ENCODE assay signal across 7 cellular contexts in the genomic region with DNA sequence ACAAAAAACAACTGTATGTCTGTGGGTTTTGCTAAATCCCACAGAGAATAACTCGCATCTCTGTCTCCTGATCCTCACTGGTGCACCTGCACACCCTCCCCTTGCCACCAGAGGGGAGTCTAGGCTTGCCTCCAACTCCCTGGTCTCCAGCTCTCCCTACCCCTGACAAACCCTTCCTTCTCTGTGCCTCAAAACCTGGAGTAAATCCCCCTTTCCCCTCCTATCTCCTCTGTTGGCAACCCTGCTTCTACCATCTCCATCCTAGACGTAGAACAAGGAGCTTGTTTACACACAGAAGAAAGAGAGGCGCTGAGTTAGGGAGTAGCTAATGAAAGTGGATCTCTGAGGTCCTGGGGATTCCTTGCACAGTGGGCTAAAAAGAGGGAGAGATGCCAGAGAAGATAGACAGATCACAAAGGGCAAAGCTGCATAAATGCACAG. TPM values are rescaled to one million over a fixed set of nuclear protein-coding genes. Genes with fewer than 3 reads are reported as not detected.
DNase-seq lines count a peak whose midpoint lies in the region; ATAC-seq and TF ChIP-seq lines count a peak whose summit lies in the region.

No MANE protein-coding gene starts in this region.

- TF ChIP-seq POLR2A in suprapubic skin (IDR thresholded peaks at IDR 0.05): no peak

- 31 to 42% methylated on average over 1 to 2 of the region's 3 CpGs for WGBS in mesodermal cell (ENCODE audit: insufficient coverage in 2 of 2), 2 experiments
- WGBS in suprapubic skin: 35% methylated on average over 3 of the region's 3 CpGs

- H3K36me3 ChIP-seq in mesodermal cell (ENCODE audit: control insufficient read depth, insufficient read depth, low read length) (no peaks in the 10 kb centered on the region), suprapubic skin (no peaks in the 10 kb centered on the region)

- H3K4me3 ChIP-seq in GM12864 (ENCODE audit: low read depth, low read length): no peak overlapping the region
- H3K4me3 ChIP-seq in mesodermal cell (ENCODE audit: extremely low read depth, insufficient read depth, low read length, poor library complexity, severe bottlenecking): no peak overlapping the region
- H3K4me3 ChIP-seq in suprapubic skin: no peak overlapping the region

- TF ChIP-seq CTCF in GM12864 (IDR thresholded peaks at IDR 0.05; ENCODE audit: low read depth, low read length, missing control alignments) (peak; percentile 99), suprapubic skin (IDR thresholded peaks at IDR 0.05) (peak; percentile 86 to 88)

- peak; percentile 56 for ATAC-seq in HG03135 (IDR thresholded peaks at IDR 0.05; ENCODE audit: unreplicated experiment)

- H3K9me3 ChIP-seq in mesodermal cell (ENCODE audit: control insufficient read depth, low read length) (no peaks in the 10 kb centered on the region), suprapubic skin (no peaks in the 10 kb centered on the region)

- DNase-seq in GM12864 (ENCODE audit: low read depth): no peak
- DNase-seq in NCI-H526 (lab: John Stamatoyannopoulos, UW): peak; percentile 44 to 83
- peak; percentile 75 for DNase-seq in activated CD4-positive, alpha-beta T cell treated with anti-CD3 and anti-CD28 coated beads for 48 hours
- peak; percentile 46 for DNase-seq in effector CD8-positive, alpha-beta T cell (lab: John Stamatoyannopoulos, UW)
- DNase-seq in suprapubic skin (ENCODE audit: low spot score in 2 of 2): no peak

- H3K27ac ChIP-seq in mesodermal cell (ENCODE audit: low read depth, low read length, severe bottlenecking) (peak overlapping the region; percentile 53), suprapubic skin (no peak overlapping the region)

- no peaks in the 10 kb centered on the region for H3K27me3 ChIP-seq in suprapubic skin

- H3K4me1 ChIP-seq in mesodermal cell (ENCODE audit: control insufficient read depth, insufficient read depth, low read length, poor library complexity, severe bottlenecking) (peaks cover 4% of the 10 kb centered on the region), suprapubic skin (peaks cover 18% of the 10 kb centered on the region)

- no peak for TF ChIP-seq EP300 in suprapubic skin (IDR thresholded peaks at IDR 0.05)

RNA-seq across cellular contexts. Expression of a gene that starts 6.0 kb away (rescaled TPM):
- polyA plus RNA-seq in mesodermal cell (2013, experiment 1 of 2): 1.6 TPM
- 1.2 TPM for polyA plus RNA-seq in mesodermal cell (2013, experiment 2 of 2)
- total RNA-seq in suprapubic skin: 1 to 10 TPM; 2.6 to 6.2 (median 3.6) TPM

RNA-seq across cellular contexts. Expression of a gene that starts 13.3 kb away (rescaled TPM):
- 30.4 TPM for polyA plus RNA-seq in mesodermal cell (2013, experiment 1 of 2)
- 28.5 TPM for polyA plus RNA-seq in mesodermal cell (2013, experiment 2 of 2)
- 1 to 10 TPM; 4.5 to 7.1 (median 5.4) TPM for total RNA-seq in suprapubic skin

RNA-seq across cellular contexts. Expression of a gene that starts 13.6 kb away (rescaled TPM):
- 91.7 TPM for polyA plus RNA-seq in mesodermal cell (2013, experiment 1 of 2)
- 72.9 TPM for polyA plus RNA-seq in mesodermal cell (2013, experiment 2 of 2)
- total RNA-seq in suprapubic skin: 10 to 100 TPM; 31.7 to 59.3 (median 48.9) TPM

RNA-seq across cellular contexts. Expression of a gene that starts 16.0 kb away (rescaled TPM):
- 141 TPM for polyA plus RNA-seq in mesodermal cell (2013, experiment 1 of 2)
- 121 TPM for polyA plus RNA-seq in mesodermal cell (2013, experiment 2 of 2)
- total RNA-seq in suprapubic skin: 100 to 1,000 TPM; 346 to 682 (median 537) TPM

RNA-seq across cellular contexts. Expression of a gene that starts 25.8 kb away (rescaled TPM):
- polyA plus RNA-seq in mesodermal cell (2013, experiment 1 of 2): 16.4 TPM
- polyA plus RNA-seq in mesodermal cell (2013, experiment 2 of 2): 13.6 TPM
- 10 to 100 TPM; 19.7 to 69.0 (median 35.8) TPM for total RNA-seq in suprapubic skin

Comparison
In these comparisons a context has a peak if more than half of its experiments do, and no peak if none do; other contexts are left out.
1. DNase-seq: peak in NCI-H526 (2 of 2), activated CD4-positive, alpha-beta T cell treated with anti-CD3 and anti-CD28 coated beads for 48 hours (single experiment) and effector CD8-positive, alpha-beta T cell (single experiment); none in GM12864 (single experiment) and suprapubic skin (0 of 2).